ENCODE assay signal across 13 cellular contexts in genomic region chr20:41168281-41169183, GRCh38. TPM values are rescaled to one million over a fixed set of nuclear protein-coding genes. Genes with fewer than 3 reads are reported as not detected.
A peak's percentile ranks its signal among the peaks of the same experiment; 100 is the strongest.
DNase-seq lines count a peak whose midpoint lies in the region; ATAC-seq and TF ChIP-seq lines count a peak whose summit lies in the region.
"Had no signal": no experiment of that assay in that cellular context is flagged by ENCODE, and none has a peak within 500 bp of the region (broad histone marks: within the 10 kb centered on the region; RNA-seq: fewer than 3 reads in every experiment).

No MANE protein-coding gene starts in this region.

- peaks cover 63 to 85% of the 10 kb centered on the region in 2 donors for H3K36me3 ChIP-seq in stomach smooth muscle (ENCODE audit: control insufficient read depth in 2 of 2, insufficient read depth in 2 of 2, low read length in 2 of 2)

- DNase-seq in activated T-cell treated with anti-CD3 and anti-CD28 coated beads, Interleukin-2, amount 50 U/mL, for 24 hours, result peak; percentile 28
- DNase-seq in activated T-cell treated with anti-CD3 and anti-CD28 coated beads for 4 hours (no peak), dorsolateral prefrontal cortex (peak in 3 of 10 donors; percentile 18 to 30 (median 21)), osteocyte (ENCODE audit: extremely low spot score, unreplicated experiment) (no peak)
- peak; percentile 7 for DNase-seq in activated CD4-positive, alpha-beta memory T cell treated with anti-CD3 and anti-CD28 coated beads for 36 hours
- DNase-seq: NCI-H187 treated with DMSO at 0.1 percent for 48 hours, NCI-H524 treated with DMSO at 0.1 percent for 48 hours, nephron progenitor cell had no signal

- peak overlapping the region in 57 of 59 donors; percentile 1 to 96 (median 67) for H3K27ac ChIP-seq in dorsolateral prefrontal cortex
- H3K27ac ChIP-seq in stomach smooth muscle (ENCODE audit: low read length), result peak overlapping the region; percentile 6
- H3K27ac ChIP-seq: thoracic aorta had no signal

- H3K27ac Mint-ChIP-seq in activated T-cell treated with anti-CD3 and anti-CD28 coated beads, Interleukin-2, amount 50 U/mL, for 24 hours, result peak overlapping the region; percentile 70
- H3K27ac Mint-ChIP-seq in activated CD4-positive, alpha-beta memory T cell treated with anti-CD3 and anti-CD28 coated beads for 36 hours, result no peak overlapping the region
- no peak overlapping the region for H3K27ac Mint-ChIP-seq in osteocyte (ENCODE audit: unreplicated experiment)
- H3K27ac Mint-ChIP-seq: memory B cell, nephron progenitor cell had no signal

- H3K4me1 Mint-ChIP-seq in activated T-cell treated with anti-CD3 and anti-CD28 coated beads, Interleukin-2, amount 50 U/mL, for 24 hours (ENCODE audit: low read depth), result peaks cover 37% of the 10 kb centered on the region
- H3K4me1 Mint-ChIP-seq in activated CD4-positive, alpha-beta memory T cell treated with anti-CD3 and anti-CD28 coated beads for 36 hours (ENCODE audit: low read depth), result peaks cover 19% of the 10 kb centered on the region
- peaks cover 4% of the 10 kb centered on the region for H3K4me1 Mint-ChIP-seq in osteocyte (ENCODE audit: unreplicated experiment)

- no peak for TF ChIP-seq CTCF in dorsolateral prefrontal cortex (IDR thresholded peaks at IDR 0.05 in 54 of 56, conservative IDR thresholded peaks at IDR 0.05 in 2 of 56; ENCODE audit: low read depth in 1 of 56, partially characterized antibody in 56 of 56)
- no peak for TF ChIP-seq CTCF in osteocyte (IDR thresholded peaks at IDR 0.05)

- H3K9ac ChIP-seq in stomach smooth muscle (ENCODE audit: low read length in 2 of 2), result no peak overlapping the region

- H3K27me3 Mint-ChIP-seq in activated T-cell treated with anti-CD3 and anti-CD28 coated beads, Interleukin-2, amount 50 U/mL, for 24 hours, result no peaks in the 10 kb centered on the region
- no peaks in the 10 kb centered on the region for H3K27me3 Mint-ChIP-seq in activated CD4-positive, alpha-beta memory T cell treated with anti-CD3 and anti-CD28 coated beads for 36 hours
- H3K27me3 Mint-ChIP-seq in osteocyte (ENCODE audit: unreplicated experiment), result no peaks in the 10 kb centered on the region
- H3K27me3 Mint-ChIP-seq: memory B cell had no signal

- no peak for ATAC-seq in GM18873 (IDR thresholded peaks at IDR 0.05; ENCODE audit: low FRiP score, unreplicated experiment)
- ATAC-seq in HG03280 (IDR thresholded peaks at IDR 0.05; ENCODE audit: unreplicated experiment), result no peak

- intact Hi-C loops in activated CD4-positive, alpha-beta memory T cell treated with anti-CD3 and anti-CD28 coated beads for 36 hours (cut with micrococcal nuclease), result no loop called here
- intact Hi-C loops in dorsolateral prefrontal cortex (cut with DNase I), result loop anchor here in 1 of 2 donors (10.0 kb wide), 1 partner anchor 246 kb away; no protein-coding TSS in a partner anchor

- H3K4me1 ChIP-seq in stomach smooth muscle (ENCODE audit: control insufficient read depth, insufficient read depth, low read length), result peaks cover 10% of the 10 kb centered on the region

- H3K36me3 Mint-ChIP-seq in activated T-cell treated with anti-CD3 and anti-CD28 coated beads, Interleukin-2, amount 50 U/mL, for 24 hours (ENCODE audit: low read depth), result peaks cover 99% of the 10 kb centered on the region
- H3K36me3 Mint-ChIP-seq in activated CD4-positive, alpha-beta memory T cell treated with anti-CD3 and anti-CD28 coated beads for 36 hours, result peaks cover 74% of the 10 kb centered on the region
- peaks cover 55% of the 10 kb centered on the region for H3K36me3 Mint-ChIP-seq in osteocyte (ENCODE audit: unreplicated experiment)

- POLR2A ChIA-PET in activated CD4-positive, alpha-beta memory T cell treated with anti-CD3 and anti-CD28 coated beads for 36 hours (lab: Charles Lee), result no interaction called here

- CTCF ChIA-PET in activated CD4-positive, alpha-beta memory T cell treated with anti-CD3 and anti-CD28 coated beads for 36 hours (lab: Charles Lee), result interaction anchor here (2.2 to 2.7 kb wide), 2 partner anchors 33 to 34 kb away, joined by 7 to 9 read pairs; no protein-coding TSS in a partner anchor

- no peaks in the 10 kb centered on the region for H3K27me3 ChIP-seq in dorsolateral prefrontal cortex
- no peaks in the 10 kb centered on the region for H3K27me3 ChIP-seq in stomach smooth muscle (ENCODE audit: control insufficient read depth in 1 of 2, insufficient read depth in 2 of 2, low read length in 2 of 2)

- no peaks in the 10 kb centered on the region for H3K9me3 Mint-ChIP-seq in activated T-cell treated with anti-CD3 and anti-CD28 coated beads, Interleukin-2, amount 50 U/mL, for 24 hours
- H3K9me3 Mint-ChIP-seq in activated CD4-positive, alpha-beta memory T cell treated with anti-CD3 and anti-CD28 coated beads for 36 hours, result no peaks in the 10 kb centered on the region
- H3K9me3 Mint-ChIP-seq in osteocyte (ENCODE audit: unreplicated experiment), result no peaks in the 10 kb centered on the region
- H3K9me3 Mint-ChIP-seq: memory B cell, nephron progenitor cell had no signal

- H3K4me3 Mint-ChIP-seq in activated T-cell treated with anti-CD3 and anti-CD28 coated beads, Interleukin-2, amount 50 U/mL, for 24 hours, result no peak overlapping the region
- H3K4me3 Mint-ChIP-seq in activated CD4-positive, alpha-beta memory T cell treated with anti-CD3 and anti-CD28 coated beads for 36 hours, result no peak overlapping the region
- H3K4me3 Mint-ChIP-seq in osteocyte (ENCODE audit: unreplicated experiment), result no peak overlapping the region
- H3K4me3 Mint-ChIP-seq: memory B cell, nephron progenitor cell had no signal

- H3K4me3 ChIP-seq in dorsolateral prefrontal cortex (no peak overlapping the region), stomach smooth muscle (ENCODE audit: low read length in 2 of 2) (no peak overlapping the region)
- H3K4me3 ChIP-seq: thoracic aorta had no signal

- H3K9me3 ChIP-seq in stomach smooth muscle (ENCODE audit: control insufficient read depth in 2 of 2, low read length in 2 of 2), result no peaks in the 10 kb centered on the region
- H3K9me3 ChIP-seq: thoracic aorta had no signal

RNA-seq across cellular contexts. Expression of gene PLCG1, which starts 31.2 kb away (rescaled TPM):
- 100 to 1,000 TPM; 133 to 139 TPM for total RNA-seq in activated CD4-positive, alpha-beta memory T cell treated with anti-CD3 and anti-CD28 coated beads for 36 hours
- total RNA-seq in dorsolateral prefrontal cortex, result 100 to 1,000 TPM; 110 to 346 (median 179) TPM
- total RNA-seq in osteocyte, result 173 and 179 TPM in 2 replicates

Comparison
In these comparisons a context has a peak if more than half of its experiments do, and no peak if none do; other contexts are left out.
1. DNase-seq: peak in activated T-cell treated with anti-CD3 and anti-CD28 coated beads, Interleukin-2, amount 50 U/mL, for 24 hours (single experiment) and activated CD4-positive, alpha-beta memory T cell treated with anti-CD3 and anti-CD28 coated beads for 36 hours (single experiment); none in activated T-cell treated with anti-CD3 and anti-CD28 coated beads for 4 hours (single experiment) and osteocyte (single experiment).